ENCODE assay signal across 8 cellular contexts in genomic region chrX:57909595-57910286, GRCh38. TPM values are rescaled to one million over a fixed set of nuclear protein-coding genes. Genes with fewer than 3 reads are reported as not detected.
DNase-seq lines count a peak whose midpoint lies in the region; ATAC-seq, FAIRE-seq and TF ChIP-seq lines count a peak whose summit lies in the region.
"Not testable (repeated sequence)": the region's sequence is repeated elsewhere in the genome, so short reads cannot be mapped to it uniquely, and the experiment has no call there.

No MANE protein-coding gene starts in this region.

- POLR2A ChIA-PET in activated B cell treated with CpG ODN at 0.5 μM for 24 hours (lab: Charles Lee) = not testable (repeated sequence)

- H3K27ac Mint-ChIP-seq in activated B cell treated with CpG ODN at 0.5 μM for 24 hours = peak overlapping the region; percentile 73

- CTCF ChIA-PET in activated B cell treated with CpG ODN at 0.5 μM for 24 hours (lab: Charles Lee) = not testable (repeated sequence)

- not testable (repeated sequence) for TF ChIP-seq CTCF in Loucy (conservative IDR thresholded peaks at IDR 0.05; ENCODE audit: low read length); activated B cell treated with CpG ODN at 0.5 μM for 24 hours (IDR thresholded peaks at IDR 0.05); bronchial epithelial cell (IDR thresholded peaks at IDR 0.05; ENCODE audit: insufficient read depth, low read length, severe bottlenecking)

- peak; percentile 2 for DNase-seq in Ammon's horn (ENCODE audit: low spot score)
- peak; percentile 48 for DNase-seq in activated B cell treated with CpG ODN at 0.5 μM for 24 hours
- DNase-seq in bronchial epithelial cell (ENCODE audit: low read depth); sciatic nerve (ENCODE audit: low spot score): not testable (repeated sequence)

- peaks cover 24% of the 10 kb centered on the region for H3K36me3 Mint-ChIP-seq in activated B cell treated with CpG ODN at 0.5 μM for 24 hours (ENCODE audit: low read depth)

- not testable (repeated sequence) for H3K9me3 ChIP-seq in Loucy (ENCODE audit: insufficient read depth, low read depth, low read length)
- peaks cover 16% of the 10 kb centered on the region for H3K9me3 ChIP-seq in iPS-18a (ENCODE audit: control insufficient read depth, low read depth, low read length)

- peak overlapping the region; percentile 54 for H3K4me2 ChIP-seq in Loucy (ENCODE audit: low read depth, low read length, poor library complexity, severe bottlenecking)

- H3K36me3 ChIP-seq in Loucy (ENCODE audit: insufficient read depth, low read length); bronchial epithelial cell (ENCODE audit: control insufficient read depth, insufficient read depth, low read length); iPS-18a (ENCODE audit: control insufficient read depth, low read depth, low read length): not testable (repeated sequence)

- H4K20me1 ChIP-seq in Loucy (ENCODE audit: insufficient read depth, low read length, poor library complexity, severe bottlenecking) = not testable (repeated sequence)

- H3K4me1 Mint-ChIP-seq in activated B cell treated with CpG ODN at 0.5 μM for 24 hours = peaks cover 41% of the 10 kb centered on the region

- peaks cover 15% of the 10 kb centered on the region for H3K4me1 ChIP-seq in Loucy (ENCODE audit: insufficient read depth, low read length, poor library complexity, severe bottlenecking)
- H3K4me1 ChIP-seq in iPS-18a (ENCODE audit: control insufficient read depth, low read depth, low read length) = not testable (repeated sequence)

- H3K9me2 ChIP-seq in Loucy (replicated peaks; ENCODE audit: low read depth, low read length) = not testable (repeated sequence)

- peak overlapping the region; percentile 69 for H3K4me3 Mint-ChIP-seq in activated B cell treated with CpG ODN at 0.5 μM for 24 hours

- H2AFZ ChIP-seq in Loucy (ENCODE audit: low read length) = not testable (repeated sequence)

- not testable (repeated sequence) for H3K27ac ChIP-seq in iPS-18a (ENCODE audit: low read length)

- not testable (repeated sequence) for H3K9me3 Mint-ChIP-seq in activated B cell treated with CpG ODN at 0.5 μM for 24 hours

- H3K4me3 ChIP-seq in Loucy (ENCODE audit: low read length, poor library complexity, severe bottlenecking) = peak overlapping the region; percentile 74
- peak overlapping the region; percentile 43 for H3K4me3 ChIP-seq in bronchial epithelial cell (ENCODE audit: low read depth, low read length)
- H3K4me3 ChIP-seq in iPS-18a (ENCODE audit: low read length) = peak overlapping the region; percentile 49

- peak; percentile 88 for ATAC-seq in GM19023 (IDR thresholded peaks at IDR 0.05; ENCODE audit: unreplicated experiment)
- peak; percentile 81 for ATAC-seq in HG02840 (IDR thresholded peaks at IDR 0.05; ENCODE audit: low FRiP score, unreplicated experiment)
- peak; percentile 81 for ATAC-seq in activated B cell treated with CpG ODN at 0.5 μM for 24 hours (ENCODE audit: low read depth)
- ATAC-seq in sciatic nerve = peak; percentile 84

- H3K27me3 Mint-ChIP-seq in activated B cell treated with CpG ODN at 0.5 μM for 24 hours = not testable (repeated sequence)

- H3K27me3 ChIP-seq in Loucy (ENCODE audit: insufficient read depth, low read length, poor library complexity, severe bottlenecking); bronchial epithelial cell (ENCODE audit: control insufficient read depth, insufficient read depth, low read length); iPS-18a (ENCODE audit: control insufficient read depth, insufficient read depth, low read length): not testable (repeated sequence)

- FAIRE-seq in bronchial epithelial cell (lab: Jason Lieb, UNC) = not testable (repeated sequence)

- not testable (repeated sequence) for H3K79me2 ChIP-seq in Loucy (ENCODE audit: insufficient read depth, low read length)

- H3F3A ChIP-seq in Loucy (ENCODE audit: low read depth) = not testable (repeated sequence)

- not testable (repeated sequence) for H3K9ac ChIP-seq in Loucy (ENCODE audit: low read depth, low read length, poor library complexity, severe bottlenecking)
- peak overlapping the region; percentile 28 for H3K9ac ChIP-seq in iPS-18a (ENCODE audit: low read length)

- intact Hi-C loops in activated B cell treated with CpG ODN at 0.5 μM for 24 hours (cut with micrococcal nuclease) = loop anchor here (5.0 to 10.0 kb wide), 2 partner anchors 317 to 1345 kb away; partner anchors contain the start of genes UBQLN2 and ZXDB
- intact Hi-C loops in sciatic nerve (cut with DNase I) = not testable (repeated sequence)

RNA-seq across cellular contexts. Expression of gene ZXDA, which starts 0.5 kb away (rescaled TPM):
- total RNA-seq in activated B cell treated with CpG ODN at 0.5 μM for 24 hours = 9.2 and 9.8 TPM in 2 replicates
- 7.7 and 8.4 TPM in 2 replicates for total RNA-seq in bronchial epithelial cell
- total RNA-seq in sciatic nerve = 8.8 TPM
